34 cellular contexts compared by ENCODE assay signal in genomic region chr18:10985689-10986088, GRCh38.
"Had no signal": no experiment of that assay in that cellular context is flagged by ENCODE, and none has a peak within 500 bp of the region (broad histone marks: within the 10 kb centered on the region; RNA-seq: fewer than 3 reads in every experiment).

No MANE protein-coding gene starts in this region.

- H3K4me3 ChIP-seq: adrenal gland, ascending aorta, body of pancreas, breast epithelium, cardiac muscle cell had no signal

- H3K4me1 ChIP-seq: adrenal gland, ascending aorta, body of pancreas, breast epithelium had no signal

- H3K36me3 ChIP-seq: adrenal gland, ascending aorta, brain microvascular endothelial cell, breast epithelium, cardiac muscle cell had no signal

- H3K27ac ChIP-seq: adrenal gland, ascending aorta, body of pancreas, brain microvascular endothelial cell, breast epithelium, cardiac muscle cell had no signal

- DNase-seq: activated effector memory CD4-positive, alpha-beta T cell treated with anti-CD3 and anti-CD28 coated beads, Interleukin-2, amount 50 U/mL, for 16 hours; activated effector memory CD4-positive, alpha-beta T cell treated with Interleukin-2 at 50 U/mL for 16 hours; activated gamma-delta T cell; activated gamma-delta T cell treated with Interleukin-2 at 50 U/mL for 16 hours; activated naive CD4-positive, alpha-beta T cell; activated naive CD4-positive, alpha-beta T cell treated with anti-CD3 and anti-CD28 coated beads for 36 hours; activated naive CD4-positive, alpha-beta T cell treated with anti-CD3 and anti-CD28 coated beads, Interleukin-2, amount 10 ng/mL, durations not matched to agents 7 days and 5 days; activated naive CD4-positive, alpha-beta T cell treated with anti-CD3 and anti-CD28 coated beads, Interleukin-2, amount 50 U/mL, for 16 hours; activated naive CD4-positive, alpha-beta T cell treated with Interleukin-2 at 50 U/mL for 16 hours; activated naive CD8-positive, alpha-beta T cell treated with anti-CD3 and anti-CD28 coated beads for 36 hours; activated naive CD8-positive, alpha-beta T cell treated with anti-CD3 and anti-CD28 coated beads, Interleukin-2, amount 10 ng/mL, durations not matched to agents 7 days and 5 days; activated naive CD8-positive, alpha-beta T cell treated with anti-CD3 and anti-CD28 coated beads, Interleukin-2, amount 50 U/mL, for 24 hours; activated T-cell treated with anti-CD3 and anti-CD28 coated beads, Interleukin-2, amount 50 U/mL, for 1 hour; activated T-cell treated with anti-CD3 and anti-CD28 coated beads, Interleukin-2, amount 50 U/mL, for 24 hours; activated T-cell treated with anti-CD3 and anti-CD28 coated beads, Interleukin-2, amount 50 U/mL, for 4 hours; activated T-cell treated with anti-CD3 and anti-CD28 coated beads, Interleukin-2, amount 50 U/mL, for 48 hours; activated T-cell treated with anti-CD3 and anti-CD28 coated beads, Interleukin-2, amount 50 U/mL, for 72 hours; adrenal gland; amniotic stem cell; amygdala; anterior cingulate cortex; aorta; body of pancreas; brain microvascular endothelial cell; caudate nucleus; central memory CD4-positive, alpha-beta T cell; cerebellar nuclear complex had no signal

- FAIRE-seq: astrocyte, bronchial epithelial cell had no signal

- H3K27me3 ChIP-seq: adrenal gland, ascending aorta, body of pancreas, brain microvascular endothelial cell, breast epithelium, cardiac muscle cell had no signal

- ATAC-seq: activated naive CD4-positive, alpha-beta T cell treated with anti-CD3 and anti-CD28 coated beads, Interleukin-2, amount 50 U/mL, for 72 hours; activated naive CD8-positive, alpha-beta T cell treated with anti-CD3 and anti-CD28 coated beads, Interleukin-2, amount 50 U/mL, for 24 hours; activated T-cell treated with anti-CD3 and anti-CD28 coated beads, Interleukin-2, amount 50 U/mL, for 4 hours; activated T-cell treated with anti-CD3 and anti-CD28 coated beads, Interleukin-2, amount 50 U/mL, for 72 hours; activated T-helper 17 cell treated with anti-CD3 and anti-CD28 coated beads, Interleukin-2, amount 50 U/mL, for 72 hours; body of pancreas had no signal
